16 cellular contexts compared by ENCODE assay signal in the genomic region with DNA sequence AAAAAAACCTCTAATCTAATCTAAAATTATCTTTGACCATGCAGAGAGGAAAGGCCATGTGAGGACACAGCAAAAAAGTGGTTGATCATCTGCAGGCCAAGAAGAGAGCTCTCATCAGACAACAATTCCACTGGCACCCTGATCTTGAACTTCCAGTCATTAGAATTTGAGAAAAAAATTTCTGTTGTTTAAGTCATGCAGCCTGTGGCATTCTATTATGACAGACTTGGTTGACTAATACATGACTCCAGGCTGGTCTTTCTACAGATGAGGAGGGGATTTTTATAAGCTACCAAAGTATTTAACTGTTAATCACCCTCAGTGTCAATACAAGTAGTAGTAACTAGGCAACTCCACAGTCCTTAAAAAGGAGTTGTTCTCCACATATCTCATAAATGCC.
DNase-seq lines count a peak whose midpoint lies in the region; FAIRE-seq and TF ChIP-seq lines count a peak whose summit lies in the region.
"Had no signal": no experiment of that assay in that cellular context is flagged by ENCODE, and none has a peak within 500 bp of the region (broad histone marks: within the 10 kb centered on the region; RNA-seq: fewer than 3 reads in every experiment).

No MANE protein-coding gene starts in this region.

- no peak overlapping the region for H3K23ac ChIP-seq in mesenchymal stem cell (ENCODE audit: low read length in 2 of 2)

- H3K36me3 ChIP-seq in MG63 (no peaks in the 10 kb centered on the region), bronchial epithelial cell (ENCODE audit: control insufficient read depth, insufficient read depth, low read length) (no peaks in the 10 kb centered on the region), mesenchymal stem cell (ENCODE audit: control insufficient read depth in 1 of 2, insufficient read depth in 2 of 2, low read depth in 1 of 2, low read length in 2 of 2) (no peaks in the 10 kb centered on the region)
- H3K36me3 ChIP-seq: BE2C had no signal

- no peak overlapping the region for H2BK120ac ChIP-seq in mesenchymal stem cell (ENCODE audit: low read depth, low read length)

- H3K4me2 ChIP-seq in mesenchymal stem cell (ENCODE audit: low read length, poor library complexity, severe bottlenecking): no peak overlapping the region

- TF ChIP-seq CTCF in AG09319 (IDR thresholded peaks at IDR 0.05; ENCODE audit: low read depth, low read length) (no peak), bronchial epithelial cell (IDR thresholded peaks at IDR 0.05; ENCODE audit: insufficient read depth, low read length, severe bottlenecking) (no peak)

- no peak overlapping the region for H2BK15ac ChIP-seq in mesenchymal stem cell (ENCODE audit: low read depth, poor library complexity, severe bottlenecking)

- no peak overlapping the region for H4K8ac ChIP-seq in mesenchymal stem cell (ENCODE audit: low read length)

- H2BK12ac ChIP-seq in mesenchymal stem cell (ENCODE audit: low read length in 2 of 2): no peak overlapping the region

- no peak overlapping the region for H2AFZ ChIP-seq in mesenchymal stem cell (ENCODE audit: low read depth, low read length)
- H2AFZ ChIP-seq: parathyroid adenoma had no signal

- H2AK5ac ChIP-seq in mesenchymal stem cell (ENCODE audit: low read length, severe bottlenecking): no peak overlapping the region

- no peak overlapping the region for H2BK5ac ChIP-seq in mesenchymal stem cell (ENCODE audit: low read depth, low read length, poor library complexity, severe bottlenecking)

- H3K79me1 ChIP-seq in mesenchymal stem cell (replicated peaks; ENCODE audit: low read length, poor library complexity, severe bottlenecking): no peaks in the 10 kb centered on the region

- no peak overlapping the region for H3K4ac ChIP-seq in mesenchymal stem cell (ENCODE audit: low read depth in 1 of 2, low read length in 2 of 2)

- H3K14ac ChIP-seq in mesenchymal stem cell (ENCODE audit: low read length in 2 of 2): no peak overlapping the region

- H3K9me3 ChIP-seq in MG63: peaks cover 2% of the 10 kb centered on the region
- no peaks in the 10 kb centered on the region for H3K9me3 ChIP-seq in mesenchymal stem cell (ENCODE audit: control insufficient read depth, low read length)
- H3K9me3 ChIP-seq: BE2C, body of pancreas had no signal

- no peak overlapping the region for H3K18ac ChIP-seq in mesenchymal stem cell (ENCODE audit: low read depth in 1 of 2, low read length in 2 of 2)

- H3K9ac ChIP-seq in mesenchymal stem cell (ENCODE audit: low read length): peak overlapping the region; percentile 83
- H3K9ac ChIP-seq: parathyroid adenoma had no signal

- peak; percentile 62 for DNase-seq in AG09319 (ENCODE audit: extremely low read depth, low read depth)
- DNase-seq in MG63: peak; percentile 50
- DNase-seq in bronchial epithelial cell (ENCODE audit: low read depth): peak; percentile 98
- peak; percentile 60 for DNase-seq in mesenchymal stem cell
- no peak for DNase-seq in SIG-M5 (lab: John Stamatoyannopoulos, UW)
- no peak for DNase-seq in activated gamma-delta T cell (lab: John Stamatoyannopoulos, UW)
- DNase-seq in NCI-H524 treated with DMSO at 0.1 percent for 48 hours (lab: John Stamatoyannopoulos, UW): no peak
- no peak for DNase-seq in UCSD-AML1 (lab: John Stamatoyannopoulos, UW; ENCODE audit: unreplicated experiment)
- DNase-seq: activated CD4-positive, alpha-beta T cell treated with anti-CD3 and anti-CD28 coated beads, Interleukin-2, amount 50 U/mL, for 1 hour; BE2C; body of pancreas; DMS79 treated with DMSO at 0.1 percent for 48 hours; NCI-H2227 treated with DMSO at 0.1 percent for 48 hours; OCI-M1 had no signal

- no peaks in the 10 kb centered on the region for H3K4me1 ChIP-seq in mesenchymal stem cell (ENCODE audit: control insufficient read depth, insufficient read depth, low read depth, low read length)
- H3K4me1 ChIP-seq: BE2C, body of pancreas, parathyroid adenoma had no signal

- H4K91ac ChIP-seq in mesenchymal stem cell (ENCODE audit: low read length): no peak overlapping the region

- H3K4me3 ChIP-seq in MG63 (no peak overlapping the region), bronchial epithelial cell (ENCODE audit: low read depth, low read length) (no peak overlapping the region), mesenchymal stem cell (ENCODE audit: insufficient read depth in 1 of 2, low read depth in 1 of 2, low read length in 2 of 2) (no peak overlapping the region)
- H3K4me3 ChIP-seq: body of pancreas had no signal

- no peak overlapping the region for H3K27ac ChIP-seq in mesenchymal stem cell (ENCODE audit: low read length, poor library complexity, severe bottlenecking)
- H3K27ac ChIP-seq: body of pancreas, HL-60, parathyroid adenoma had no signal

- no peak for FAIRE-seq in bronchial epithelial cell (lab: Jason Lieb, UNC)

- H3K27me3 ChIP-seq in MG63 (no peaks in the 10 kb centered on the region), bronchial epithelial cell (ENCODE audit: control insufficient read depth, insufficient read depth, low read length) (no peaks in the 10 kb centered on the region), mesenchymal stem cell (ENCODE audit: control insufficient read depth in 1 of 2, insufficient read depth in 1 of 2, low read length in 2 of 2) (no peaks in the 10 kb centered on the region)
- H3K27me3 ChIP-seq: BE2C, body of pancreas had no signal

Comparison
In these comparisons a context has a peak if more than half of its experiments do, and no peak if none do; other contexts are left out.
1. DNase-seq: peak in AG09319 (single experiment), MG63 (single experiment), bronchial epithelial cell (single experiment) and mesenchymal stem cell (single experiment); none in SIG-M5 (single experiment), activated gamma-delta T cell (single experiment), NCI-H524 treated with DMSO at 0.1 percent for 48 hours (single experiment) and UCSD-AML1 (single experiment).